8 cellular contexts compared by ENCODE assay signal in genomic region chr16:67246945-67247697, GRCh38. TPM values are rescaled to one million over a fixed set of nuclear protein-coding genes. Genes with fewer than 3 reads are reported as not detected.
A peak's percentile ranks its signal among the peaks of the same experiment; 100 is the strongest.
DNase-seq lines count a peak whose midpoint lies in the region; ATAC-seq and TF ChIP-seq lines count a peak whose summit lies in the region.

FHOD1 (minus strand) TSS chr16:67247481; CDS start chr16:67247410, 71 bp downstream.

- POLR2A ChIA-PET in AG04449 (lab: Yijun Ruan, JAX) = interaction anchor here (0.8 to 2.6 kb wide), 7 partner anchors 9 to 169 kb away, joined by 3 to 12 read pairs (median 5); partner anchors contain the start of genes TMEM208 and ZDHHC1

- peak within 1 kb of the TSS; percentile 80 for H3K27ac ChIP-seq in VCaP
- peak within 1 kb of the TSS; percentile 99 for H3K27ac ChIP-seq in skeletal muscle tissue (ENCODE audit: low read depth, low read length)

- in situ Hi-C loops in T47D (cut with HindIII; ENCODE audit: low pct_unique_long_range_greater_than_20kb, low sequenced_read_pairs) = no loop called here

- H3K9me3 ChIP-seq in iPS-18c (ENCODE audit: control insufficient read depth, insufficient read depth, low read length) = no peaks in the 10 kb centered on the region
- H3K9me3 ChIP-seq in skeletal muscle tissue (ENCODE audit: control insufficient read depth in 3 of 3, low read length in 3 of 3) = no peaks in the 10 kb centered on the region

- H3K27me3 ChIP-seq in skeletal muscle tissue (ENCODE audit: control insufficient read depth in 3 of 3, insufficient read depth in 3 of 3, low read length in 3 of 3) = peaks cover 0 to 4% (median 0%) of the 10 kb centered on the region in 3 donors

- CTCF ChIA-PET in AG04449 (lab: Yijun Ruan, JAX) = interaction anchor here (0.8 to 6.1 kb wide), 12 partner anchors 8 to 352 kb away, joined by 3 to 48 read pairs (median 3); partner anchors contain the start of gene TMEM208

- H3K4me3 ChIP-seq in AG04449 (ENCODE audit: low read depth, low read length) = peak within 1 kb of the TSS; percentile 78
- H3K4me3 ChIP-seq in iPS-18c (ENCODE audit: insufficient read depth, low read depth, low read length) = peak within 1 kb of the TSS; percentile 84
- peak within 1 kb of the TSS; percentile 83 to 91 (median 86) for H3K4me3 ChIP-seq in skeletal muscle tissue (ENCODE audit: low read length in 3 of 3)

- no peaks in the 10 kb centered on the region for H3K36me3 ChIP-seq in skeletal muscle tissue (ENCODE audit: control insufficient read depth in 3 of 3, insufficient read depth in 3 of 3, low read length in 3 of 3)

- DNase-seq in AG04449 (ENCODE audit: low read depth, low spot score) = peak; percentile 52
- DNase-seq in NCI-H2227 (lab: John Stamatoyannopoulos, UW; ENCODE audit: unreplicated experiment) = peak; percentile 94
- peak; percentile 90 to 97 for DNase-seq in T47D (ENCODE audit: low read depth in 1 of 2, low spot score in 1 of 2)

- H3K9ac ChIP-seq in skeletal muscle tissue (ENCODE audit: low read depth in 1 of 3, low read length in 3 of 3) = peak within 1 kb of the TSS; percentile 98 to 99 (median 99)

- TF ChIP-seq CTCF in AG04449 (IDR thresholded peaks at IDR 0.05; ENCODE audit: insufficient read depth, low read length, missing control alignments) (no peak), VCaP (conservative IDR thresholded peaks at IDR 0.05) (no peak)

- peaks cover 56 to 60% (median 58%) of the 10 kb centered on the region in 3 donors for H3K4me1 ChIP-seq in skeletal muscle tissue (ENCODE audit: control insufficient read depth in 3 of 3, insufficient read depth in 3 of 3, low read length in 3 of 3)

- ATAC-seq in GM18907 (IDR thresholded peaks at IDR 0.05; ENCODE audit: unreplicated experiment) (peak; percentile 56), HG03139 (IDR thresholded peaks at IDR 0.05; ENCODE audit: unreplicated experiment) (peak; percentile 40)

RNA-seq across cellular contexts. Expression of gene FHOD1, which starts in this region (rescaled TPM):
- total RNA-seq in skeletal muscle tissue = 5.2 TPM

Comparison
In these comparisons a context has a peak if more than half of its experiments do, and no peak if none do; other contexts are left out.
1. Peak in every context shown above with its lines: DNase-seq, ATAC-seq, H3K4me3 ChIP-seq and H3K27ac ChIP-seq.